11 cellular contexts compared by ENCODE assay signal in genomic region chr12:9792961-9793617, GRCh38. TPM values are rescaled to one million over a fixed set of nuclear protein-coding genes. Genes with fewer than 3 reads are reported as not detected.
A peak's percentile ranks its signal among the peaks of the same experiment; 100 is the strongest.
DNase-seq lines count a peak whose midpoint lies in the region; ATAC-seq, FAIRE-seq and TF ChIP-seq lines count a peak whose summit lies in the region.
"Had no signal": no experiment of that assay in that cellular context is flagged by ENCODE, and none has a peak within 500 bp of the region (broad histone marks: within the 10 kb centered on the region; RNA-seq: fewer than 3 reads in every experiment).

No MANE protein-coding gene starts in this region.

- no peaks in the 10 kb centered on the region for H3K36me3 ChIP-seq in bronchial epithelial cell (ENCODE audit: control insufficient read depth, insufficient read depth, low read length)

- peak overlapping the region; percentile 98 for H3K27ac Mint-ChIP-seq in activated naive CD4-positive, alpha-beta T cell treated with anti-CD3 and anti-CD28 coated beads for 36 hours
- peak overlapping the region; percentile 93 for H3K27ac Mint-ChIP-seq in stimulated activated naive CD8-positive, alpha-beta T cell treated with anti-CD3 and anti-CD28 coated beads, Interleukin-15, Interleukin-2, amounts not matched to agents 100 ng/mL and 50 ng/mL, for 24 hours

- peak overlapping the region; percentile 77 for H3K4me3 Mint-ChIP-seq in activated naive CD4-positive, alpha-beta T cell treated with anti-CD3 and anti-CD28 coated beads for 36 hours
- peak overlapping the region; percentile 81 for H3K4me3 Mint-ChIP-seq in stimulated activated naive CD8-positive, alpha-beta T cell treated with anti-CD3 and anti-CD28 coated beads, Interleukin-15, Interleukin-2, amounts not matched to agents 100 ng/mL and 50 ng/mL, for 24 hours

- CTCF ChIA-PET in activated naive CD4-positive, alpha-beta T cell treated with anti-CD3 and anti-CD28 coated beads for 36 hours (lab: Charles Lee) = interaction anchor here (0.7 to 1.3 kb wide), 6 partner anchors 9 to 50 kb away, joined by 3 to 6 read pairs (median 3); partner anchors contain the start of gene CD69
- CTCF ChIA-PET in RWPE1 (lab: Yijun Ruan, JAX) = interaction anchor here (1.0 kb wide), 1 partner anchor 42 kb away, joined by 5 read pairs; no protein-coding TSS in a partner anchor

- ATAC-seq in Right ventricle myocardium inferior = no peak
- ATAC-seq: mucosa of descending colon had no signal

- intact Hi-C loops in activated naive CD4-positive, alpha-beta T cell treated with anti-CD3 and anti-CD28 coated beads for 36 hours (cut with micrococcal nuclease) = loop anchor here (10.0 kb wide), 1 partner anchor 548 kb away; no protein-coding TSS in a partner anchor
- intact Hi-C loops in Right ventricle myocardium inferior (cut with DNase I) = no loop called here

- no peaks in the 10 kb centered on the region for H3K27me3 Mint-ChIP-seq in activated naive CD4-positive, alpha-beta T cell treated with anti-CD3 and anti-CD28 coated beads for 36 hours (ENCODE audit: low read depth)
- H3K27me3 Mint-ChIP-seq in stimulated activated naive CD8-positive, alpha-beta T cell treated with anti-CD3 and anti-CD28 coated beads, Interleukin-15, Interleukin-2, amounts not matched to agents 100 ng/mL and 50 ng/mL, for 24 hours = no peaks in the 10 kb centered on the region

- peaks cover 2% of the 10 kb centered on the region for H3K9me3 Mint-ChIP-seq in activated naive CD4-positive, alpha-beta T cell treated with anti-CD3 and anti-CD28 coated beads for 36 hours
- H3K9me3 Mint-ChIP-seq in stimulated activated naive CD8-positive, alpha-beta T cell treated with anti-CD3 and anti-CD28 coated beads, Interleukin-15, Interleukin-2, amounts not matched to agents 100 ng/mL and 50 ng/mL, for 24 hours = peaks cover 4% of the 10 kb centered on the region

- DNase-seq in activated naive CD4-positive, alpha-beta T cell treated with anti-CD3 and anti-CD28 coated beads for 36 hours = no peak
- DNase-seq in activated naive CD4-positive, alpha-beta T cell treated with Interleukin-2 at 50 U/mL for 16 hours = no peak
- peak; percentile 14 for DNase-seq in RWPE1 (ENCODE audit: low spot score)
- DNase-seq in bronchial epithelial cell (ENCODE audit: low read depth) = peak; percentile 70
- DNase-seq in GM13976 (ENCODE audit: low spot score) = no peak
- no peak for DNase-seq in Right ventricle myocardium inferior (ENCODE audit: missing footprints)
- no peak for DNase-seq in NCI-H1694 treated with DMSO at 0.1 percent for 48 hours (lab: John Stamatoyannopoulos, UW)
- DNase-seq: GOT3, mucosa of descending colon had no signal

- no peaks in the 10 kb centered on the region for H3K36me3 Mint-ChIP-seq in activated naive CD4-positive, alpha-beta T cell treated with anti-CD3 and anti-CD28 coated beads for 36 hours (ENCODE audit: low read depth)
- H3K36me3 Mint-ChIP-seq in stimulated activated naive CD8-positive, alpha-beta T cell treated with anti-CD3 and anti-CD28 coated beads, Interleukin-15, Interleukin-2, amounts not matched to agents 100 ng/mL and 50 ng/mL, for 24 hours (ENCODE audit: low read depth) = peaks cover 4% of the 10 kb centered on the region

- POLR2A ChIA-PET in RWPE1 (lab: Yijun Ruan, JAX; ENCODE audit: low non-redundant PET) = no interaction called here

- H3K4me1 Mint-ChIP-seq in activated naive CD4-positive, alpha-beta T cell treated with anti-CD3 and anti-CD28 coated beads for 36 hours (ENCODE audit: low read depth) = peaks cover 67% of the 10 kb centered on the region
- H3K4me1 Mint-ChIP-seq in stimulated activated naive CD8-positive, alpha-beta T cell treated with anti-CD3 and anti-CD28 coated beads, Interleukin-15, Interleukin-2, amounts not matched to agents 100 ng/mL and 50 ng/mL, for 24 hours (ENCODE audit: low read depth) = peaks cover 82% of the 10 kb centered on the region

- FAIRE-seq in bronchial epithelial cell (lab: Jason Lieb, UNC) = no peak

- in situ Hi-C loops in GM13976 (cut with MboI; ENCODE audit: low sequenced_read_pairs, unreplicated experiment) = no loop called here

- H3K27me3 ChIP-seq in bronchial epithelial cell (ENCODE audit: control insufficient read depth, insufficient read depth, low read length) = no peaks in the 10 kb centered on the region

- no peak overlapping the region for H3K27ac ChIP-seq in RWPE1

- no peak overlapping the region for H3K4me3 ChIP-seq in bronchial epithelial cell (ENCODE audit: low read depth, low read length)
- H3K4me3 ChIP-seq: mucosa of descending colon had no signal

- TF ChIP-seq CTCF in RWPE1 (conservative IDR thresholded peaks at IDR 0.05; ENCODE audit: low read depth) (no peak), bronchial epithelial cell (IDR thresholded peaks at IDR 0.05; ENCODE audit: insufficient read depth, low read length, severe bottlenecking) (no peak), GM13976 (IDR thresholded peaks at IDR 0.05; ENCODE audit: borderline replicate concordance, control extremely low read depth, extremely low read depth, insufficient read depth, missing control alignments) (no peak)

RNA-seq across cellular contexts. Expression of gene CD69, which starts 32.4 kb away (rescaled TPM):
- 100 to 1,000 TPM; 150 to 153 TPM for total RNA-seq in activated naive CD4-positive, alpha-beta T cell treated with anti-CD3 and anti-CD28 coated beads for 36 hours
- total RNA-seq in bronchial epithelial cell = not detected in 2 replicates
- total RNA-seq in Right ventricle myocardium inferior = 0.32 TPM

RNA-seq across cellular contexts. Expression of gene KLRF1, which starts 34.2 kb away (rescaled TPM):
- not detected for total RNA-seq in activated naive CD4-positive, alpha-beta T cell treated with anti-CD3 and anti-CD28 coated beads for 36 hours
- total RNA-seq in bronchial epithelial cell = 0.13 TPM in 1 of 2 replicates, not detected in the other
- total RNA-seq in Right ventricle myocardium inferior = 0.24 TPM
- total RNA-seq: temporal lobe had no signal

Comparison
In these comparisons a context has a peak if more than half of its experiments do, and no peak if none do; other contexts are left out.
1. DNase-seq: peak in RWPE1 (single experiment) and bronchial epithelial cell (single experiment); none in activated naive CD4-positive, alpha-beta T cell treated with anti-CD3 and anti-CD28 coated beads for 36 hours (single experiment), activated naive CD4-positive, alpha-beta T cell treated with Interleukin-2 at 50 U/mL for 16 hours (single experiment), GM13976 (single experiment), Right ventricle myocardium inferior (single experiment) and NCI-H1694 treated with DMSO at 0.1 percent for 48 hours (single experiment).
2. RNA of gene CD69, which starts 32.4 kb away (total RNA-seq): 150 to 153 TPM in activated naive CD4-positive, alpha-beta T cell treated with anti-CD3 and anti-CD28 coated beads for 36 hours; 0.32 TPM in Right ventricle myocardium inferior (single experiment) and not detected in bronchial epithelial cell; every median in the first group is over 100 times any median in the second.